16 cellular contexts compared by ENCODE assay signal in the genomic region with DNA sequence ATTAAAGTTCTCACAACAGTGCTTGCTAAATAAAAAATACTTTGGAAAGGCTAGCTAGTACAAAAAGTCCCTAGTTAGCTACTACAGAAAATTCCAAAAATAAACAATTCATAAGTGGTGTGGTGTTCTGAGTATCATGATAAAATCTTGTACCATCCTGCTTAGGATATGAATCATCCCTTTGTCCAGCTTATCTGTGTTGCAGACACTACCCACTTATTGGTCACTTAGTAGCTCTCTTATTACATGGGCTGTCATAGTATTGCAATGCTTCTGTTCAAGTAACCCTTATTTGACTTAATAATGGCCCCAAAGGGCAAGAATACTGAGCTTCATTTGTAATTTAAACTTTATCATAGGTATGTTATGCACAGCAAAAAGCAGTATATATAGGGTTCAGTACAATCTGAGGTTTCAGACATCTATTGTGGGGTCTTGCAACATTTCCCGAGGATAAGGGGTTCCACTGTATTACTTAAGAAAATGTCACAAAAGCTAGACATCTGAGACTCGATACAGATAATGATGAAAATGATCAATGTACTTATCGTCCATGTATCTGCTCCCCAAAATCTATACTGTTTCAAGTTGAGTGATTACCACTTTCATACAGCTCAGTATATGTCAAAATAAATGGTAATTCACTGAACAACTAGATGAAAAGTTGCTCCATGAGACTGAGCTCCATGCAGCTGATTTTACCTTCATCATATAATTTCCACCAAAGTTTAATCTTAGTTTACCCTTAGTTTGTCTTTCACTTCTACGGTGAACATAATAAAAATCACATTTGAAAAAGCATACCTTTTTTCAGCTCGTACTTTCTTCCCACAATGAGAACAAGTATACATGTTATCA.
DNase-seq lines count a peak whose midpoint lies in the region; ATAC-seq and TF ChIP-seq lines count a peak whose summit lies in the region.
"Had no signal": no experiment of that assay in that cellular context is flagged by ENCODE, and none has a peak within 500 bp of the region (broad histone marks: within the 10 kb centered on the region; RNA-seq: fewer than 3 reads in every experiment).

No MANE protein-coding gene starts in this region.

- H3K27me3 ChIP-seq in mesenchymal stem cell (ENCODE audit: control insufficient read depth in 1 of 2, insufficient read depth in 1 of 2, low read length in 2 of 2) (no peaks in the 10 kb centered on the region), MM.1S (replicated peaks; ENCODE audit: insufficient read depth, low read length) (no peaks in the 10 kb centered on the region), Karpas-422 (ENCODE audit: low read length) (no peaks in the 10 kb centered on the region)

- no peaks in the 10 kb centered on the region for H3K9me2 ChIP-seq in MM.1S (replicated peaks; ENCODE audit: insufficient read depth, low read length)
- no peaks in the 10 kb centered on the region for H3K9me2 ChIP-seq in Karpas-422 (replicated peaks; ENCODE audit: insufficient read depth, low read length)

- H3K4ac ChIP-seq in mesenchymal stem cell (ENCODE audit: low read depth in 1 of 2, low read length in 2 of 2) = no peak overlapping the region

- peak; percentile 68 for DNase-seq in COLO829 (ENCODE audit: low spot score)
- DNase-seq in LHCN-M2 (ENCODE audit: low read depth) = peak; percentile 90
- DNase-seq in cardiac fibroblast (ENCODE audit: low read depth in 2 of 2) = peak; percentile 71 to 89
- peak; percentile 91 for DNase-seq in mesenchymal stem cell
- no peak for DNase-seq in MM.1S
- no peak for DNase-seq in Karpas-422
- DNase-seq: activated naive CD4-positive, alpha-beta T cell; DMS79 treated with DMSO at 0.1 percent for 48 hours; effector CD4-positive, alpha-beta T cell; kidney; NCI-H1105 treated with DMSO at 0.1 percent for 48 hours had no signal

- no peak overlapping the region for H3K27ac ChIP-seq in mesenchymal stem cell (ENCODE audit: low read length, poor library complexity, severe bottlenecking)
- H3K27ac ChIP-seq in MM.1S (ENCODE audit: low read length) = no peak overlapping the region
- no peak overlapping the region for H3K27ac ChIP-seq in Karpas-422 (ENCODE audit: low read length)
- H3K27ac ChIP-seq: parathyroid adenoma, thoracic aorta, VCaP had no signal

- no peaks in the 10 kb centered on the region for H3F3A ChIP-seq in MM.1S (ENCODE audit: insufficient read depth, low read length)

- no peak overlapping the region for H3K23ac ChIP-seq in mesenchymal stem cell (ENCODE audit: low read length in 2 of 2)

- peaks cover 2% of the 10 kb centered on the region for H3K4me1 ChIP-seq in mesenchymal stem cell (ENCODE audit: control insufficient read depth, insufficient read depth, low read depth, low read length)
- H3K4me1 ChIP-seq in MM.1S (ENCODE audit: low read length) = no peaks in the 10 kb centered on the region
- no peaks in the 10 kb centered on the region for H3K4me1 ChIP-seq in Karpas-422 (ENCODE audit: low read length)

- H2AFZ ChIP-seq in mesenchymal stem cell (ENCODE audit: low read depth, low read length) (no peak overlapping the region), MM.1S (ENCODE audit: low read length) (no peak overlapping the region), Karpas-422 (ENCODE audit: low read length) (no peak overlapping the region)
- H2AFZ ChIP-seq: parathyroid adenoma had no signal

- H3K36me3 ChIP-seq in mesenchymal stem cell (ENCODE audit: control insufficient read depth in 1 of 2, insufficient read depth in 2 of 2, low read depth in 1 of 2, low read length in 2 of 2) = peaks cover 14 to 84% of the 10 kb centered on the region in 2 experiments
- peaks cover 5% of the 10 kb centered on the region for H3K36me3 ChIP-seq in MM.1S (replicated peaks; ENCODE audit: insufficient read depth, low read length)
- H3K36me3 ChIP-seq in Karpas-422 (ENCODE audit: insufficient read depth, low read length) = peaks cover 69% of the 10 kb centered on the region

- H3K79me2 ChIP-seq in MM.1S (ENCODE audit: low read length) (no peaks in the 10 kb centered on the region), Karpas-422 (ENCODE audit: low read length) (peaks cover 13% of the 10 kb centered on the region)
- H3K79me2 ChIP-seq: parathyroid adenoma had no signal

- H3K4me3 ChIP-seq in cardiac fibroblast (replicated peaks in 1 of 2; ENCODE audit: low read depth in 2 of 2, low read length in 2 of 2) (no peak overlapping the region), mesenchymal stem cell (ENCODE audit: insufficient read depth in 1 of 2, low read depth in 1 of 2, low read length in 2 of 2) (no peak overlapping the region), MM.1S (ENCODE audit: low read length) (no peak overlapping the region), Karpas-422 (ENCODE audit: low read length) (no peak overlapping the region)
- H3K4me3 ChIP-seq: thoracic aorta had no signal

- H2AK5ac ChIP-seq in mesenchymal stem cell (ENCODE audit: low read length, severe bottlenecking) = no peak overlapping the region

- H3K18ac ChIP-seq in mesenchymal stem cell (ENCODE audit: low read depth in 1 of 2, low read length in 2 of 2) = no peak overlapping the region

- H3K14ac ChIP-seq in mesenchymal stem cell (ENCODE audit: low read length in 2 of 2) = no peak overlapping the region

- no peak overlapping the region for H2BK5ac ChIP-seq in mesenchymal stem cell (ENCODE audit: low read depth, low read length, poor library complexity, severe bottlenecking)

- H3K9me3 ChIP-seq in mesenchymal stem cell (ENCODE audit: control insufficient read depth, low read length) (no peaks in the 10 kb centered on the region), MM.1S (replicated peaks; ENCODE audit: insufficient read depth, low read length) (no peaks in the 10 kb centered on the region), Karpas-422 (ENCODE audit: low read length) (no peaks in the 10 kb centered on the region)
- H3K9me3 ChIP-seq: thoracic aorta had no signal

- no peak overlapping the region for H4K8ac ChIP-seq in mesenchymal stem cell (ENCODE audit: low read length)

- no peak overlapping the region for H2BK120ac ChIP-seq in mesenchymal stem cell (ENCODE audit: low read depth, low read length)

- H3K9ac ChIP-seq in mesenchymal stem cell (ENCODE audit: low read length) = no peak overlapping the region
- no peak overlapping the region for H3K9ac ChIP-seq in MM.1S (ENCODE audit: low read length)
- no peak overlapping the region for H3K9ac ChIP-seq in Karpas-422 (ENCODE audit: low read length)
- H3K9ac ChIP-seq: parathyroid adenoma had no signal

- no peak overlapping the region for H2BK12ac ChIP-seq in mesenchymal stem cell (ENCODE audit: low read length in 2 of 2)

- H2BK15ac ChIP-seq in mesenchymal stem cell (ENCODE audit: low read depth, poor library complexity, severe bottlenecking) = no peak overlapping the region

- 87% methylated on average over 5 of the region's 5 CpGs for WGBS in mesenchymal stem cell

- TF ChIP-seq CTCF in cardiac fibroblast (IDR thresholded peaks at IDR 0.05; ENCODE audit: low read depth, low read length) = no peak
- no peak for TF ChIP-seq CTCF in MM.1S (IDR thresholded peaks at IDR 0.05; ENCODE audit: low read length)

- H3K4me2 ChIP-seq in mesenchymal stem cell (ENCODE audit: low read length, poor library complexity, severe bottlenecking) = no peak overlapping the region
- no peak overlapping the region for H3K4me2 ChIP-seq in MM.1S (ENCODE audit: low read depth, low read length)
- H3K4me2 ChIP-seq in Karpas-422 (ENCODE audit: low read depth, low read length, poor library complexity, severe bottlenecking) = no peak overlapping the region

- H4K91ac ChIP-seq in mesenchymal stem cell (ENCODE audit: low read length) = no peak overlapping the region

- H4K20me1 ChIP-seq in MM.1S (ENCODE audit: insufficient read depth, low read length) (no peaks in the 10 kb centered on the region), Karpas-422 (ENCODE audit: insufficient read depth, low read depth, low read length) (no peaks in the 10 kb centered on the region)

- H3K79me1 ChIP-seq in mesenchymal stem cell (replicated peaks; ENCODE audit: low read length, poor library complexity, severe bottlenecking) = peaks cover 8% of the 10 kb centered on the region

- no peak for ATAC-seq in HG02973 (IDR thresholded peaks at IDR 0.05; ENCODE audit: unreplicated experiment)
- ATAC-seq in HG02642 (IDR thresholded peaks at IDR 0.05; ENCODE audit: poor library complexity, unreplicated experiment) = no peak

Comparison
In these comparisons a context has a peak if more than half of its experiments do, and no peak if none do; other contexts are left out.
1. DNase-seq: peak in COLO829 (single experiment), LHCN-M2 (single experiment), cardiac fibroblast (2 of 2) and mesenchymal stem cell (single experiment); none in MM.1S (single experiment) and Karpas-422 (single experiment).